ENCODE assay signal across 21 cellular contexts in the genomic region with DNA sequence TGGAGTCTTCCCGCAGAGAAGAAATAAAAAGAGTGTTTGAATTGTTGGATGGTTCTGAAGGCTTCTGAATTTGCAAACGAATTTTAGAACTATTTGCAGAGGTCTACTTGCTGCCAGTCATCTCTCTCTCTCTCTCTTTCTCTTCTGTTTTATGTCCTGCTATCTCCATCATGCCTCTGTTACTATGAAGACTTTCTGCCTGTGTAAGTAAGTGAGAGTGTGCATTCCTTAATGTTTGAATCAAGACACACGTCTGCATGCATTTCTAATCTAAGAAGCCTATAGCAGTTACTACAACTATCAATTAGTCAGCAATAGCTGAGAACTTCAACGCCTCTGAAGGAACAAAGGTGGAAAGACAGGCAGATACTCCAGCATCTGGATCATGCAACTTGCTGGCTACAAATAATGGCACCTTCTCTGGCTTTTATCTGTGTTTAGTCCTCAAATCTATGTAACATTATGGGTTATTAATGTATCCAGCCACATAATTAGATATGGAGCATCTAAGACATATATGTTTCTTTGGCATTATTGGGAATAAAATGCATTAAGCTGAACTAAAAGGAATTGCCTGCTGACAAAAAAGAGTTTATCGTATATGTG.
DNase-seq lines count a peak whose midpoint lies in the region; ATAC-seq and TF ChIP-seq lines count a peak whose summit lies in the region.
"Had no signal": no experiment of that assay in that cellular context is flagged by ENCODE, and none has a peak within 500 bp of the region (broad histone marks: within the 10 kb centered on the region; RNA-seq: fewer than 3 reads in every experiment).

No MANE protein-coding gene starts in this region.

- H3K9me3 ChIP-seq in thoracic aorta: no peaks in the 10 kb centered on the region
- H3K9me3 ChIP-seq: BE2C had no signal

- H3K4me3 ChIP-seq in fibroblast of the aortic adventitia (ENCODE audit: low read depth, low read length) (peak overlapping the region; percentile 53), thoracic aorta (peak overlapping the region; percentile 71)
- H3K4me3 ChIP-seq: GM12878 had no signal

- H3K27ac Mint-ChIP-seq in nephron: peak overlapping the region in 2 of 3 experiments; percentile 78 to 97
- H3K27ac Mint-ChIP-seq in stimulated activated naive B cell treated with anti-CD40 and anti-IgM and Interleukin-4, amounts not matched to agents 10 μg/mL and 1 μg/mL and 100 μg/mL, for 72 hours: no peak overlapping the region
- H3K27ac Mint-ChIP-seq: CD4-positive, alpha-beta T cell had no signal

- DNase-seq in DMS79 treated with DMSO at 0.1 percent for 48 hours (lab: John Stamatoyannopoulos, UW) (peak; percentile 83), DMS79 (lab: John Stamatoyannopoulos, UW) (no peak), fibroblast of the aortic adventitia (ENCODE audit: low read depth) (peak; percentile 32), thoracic aorta (ENCODE audit: low spot score) (no peak), iPS-NIHi7 (ENCODE audit: extremely low spot score) (no peak)
- DNase-seq in stimulated activated naive B cell treated with anti-CD40 and anti-IgM and Interleukin-4, amounts not matched to agents 10 μg/mL and 1 μg/mL and 100 μg/mL, for 72 hours: no peak
- DNase-seq: BE2C; CD4-positive, alpha-beta T cell; GDM1; GM23248; NCI-H1417 treated with DMSO at 0.1 percent for 48 hours; NCI-H1930; NCI-H2171; NCI-H774; PC-3 had no signal

- H3K4me1 ChIP-seq in thoracic aorta (ENCODE audit: control insufficient read depth in 1 of 2, low read depth in 2 of 2): peaks cover 11 to 63% of the 10 kb centered on the region in 2 donors
- H3K4me1 ChIP-seq: BE2C had no signal

- peak overlapping the region; percentile 87 to 95 for H3K27ac ChIP-seq in thoracic aorta
- H3K27ac ChIP-seq: 22Rv1, GM23248, RWPE1 had no signal

- peak overlapping the region in 2 of 3 experiments; percentile 7 to 76 for H3K4me3 Mint-ChIP-seq in nephron
- no peak overlapping the region for H3K4me3 Mint-ChIP-seq in stimulated activated naive B cell treated with anti-CD40 and anti-IgM and Interleukin-4, amounts not matched to agents 10 μg/mL and 1 μg/mL and 100 μg/mL, for 72 hours
- H3K4me3 Mint-ChIP-seq: CD4-positive, alpha-beta T cell had no signal

- H3K27me3 ChIP-seq in thoracic aorta (replicated peaks; ENCODE audit: insufficient read depth): no peaks in the 10 kb centered on the region
- H3K27me3 ChIP-seq: BE2C had no signal

- no peak for ATAC-seq in thoracic aorta (ENCODE audit: insufficient number of reproducible peaks, low FRiP score, low read depth)
- no peak for ATAC-seq in stimulated activated naive B cell treated with anti-CD40 and anti-IgM and Interleukin-4, amounts not matched to agents 10 μg/mL and 1 μg/mL and 100 μg/mL, for 72 hours (replicated peaks)
- no peak for ATAC-seq in GM21390 (IDR thresholded peaks at IDR 0.05; ENCODE audit: unreplicated experiment)
- ATAC-seq: GM12878, HCT116, PC-3 had no signal

- peaks cover 74% of the 10 kb centered on the region for H3K4me1 Mint-ChIP-seq in nephron
- H3K4me1 Mint-ChIP-seq in stimulated activated naive B cell treated with anti-CD40 and anti-IgM and Interleukin-4, amounts not matched to agents 10 μg/mL and 1 μg/mL and 100 μg/mL, for 72 hours: no peaks in the 10 kb centered on the region

- no peaks in the 10 kb centered on the region for H3K36me3 ChIP-seq in thoracic aorta
- H3K36me3 ChIP-seq: BE2C had no signal

- no peaks in the 10 kb centered on the region for H3K36me3 Mint-ChIP-seq in nephron (ENCODE audit: low read depth)
- H3K36me3 Mint-ChIP-seq in stimulated activated naive B cell treated with anti-CD40 and anti-IgM and Interleukin-4, amounts not matched to agents 10 μg/mL and 1 μg/mL and 100 μg/mL, for 72 hours: no peaks in the 10 kb centered on the region

- no peaks in the 10 kb centered on the region for H3K27me3 Mint-ChIP-seq in nephron (ENCODE audit: low read depth)
- H3K27me3 Mint-ChIP-seq in stimulated activated naive B cell treated with anti-CD40 and anti-IgM and Interleukin-4, amounts not matched to agents 10 μg/mL and 1 μg/mL and 100 μg/mL, for 72 hours: peaks cover 9 to 17% of the 10 kb centered on the region in 2 donors

- H3K9me3 Mint-ChIP-seq in nephron: no peaks in the 10 kb centered on the region
- H3K9me3 Mint-ChIP-seq in stimulated activated naive B cell treated with anti-CD40 and anti-IgM and Interleukin-4, amounts not matched to agents 10 μg/mL and 1 μg/mL and 100 μg/mL, for 72 hours: no peaks in the 10 kb centered on the region
- H3K9me3 Mint-ChIP-seq: CD4-positive, alpha-beta T cell had no signal

- TF ChIP-seq CTCF in fibroblast of the aortic adventitia (IDR thresholded peaks at IDR 0.05; ENCODE audit: insufficient read depth, low read length) (no peak), nephron (IDR thresholded peaks at IDR 0.05; ENCODE audit: unreplicated experiment in 3 of 3) (no peak), thoracic aorta (IDR thresholded peaks at IDR 0.05) (no peak)

Comparison
In these comparisons a context has a peak if more than half of its experiments do, and no peak if none do; other contexts are left out.
1. DNase-seq: peak in DMS79 treated with DMSO at 0.1 percent for 48 hours (single experiment) and fibroblast of the aortic adventitia (single experiment); none in DMS79 (single experiment), thoracic aorta (single experiment), stimulated activated naive B cell treated with anti-CD40 and anti-IgM and Interleukin-4, amounts not matched to agents 10 μg/mL and 1 μg/mL and 100 μg/mL, for 72 hours (single experiment) and iPS-NIHi7 (single experiment).
2. H3K4me3 Mint-ChIP-seq: peak in nephron (2 of 3); none in stimulated activated naive B cell treated with anti-CD40 and anti-IgM and Interleukin-4, amounts not matched to agents 10 μg/mL and 1 μg/mL and 100 μg/mL, for 72 hours (0 of 2).